Comparison of ENCODE assay signal across 8 cellular contexts in the genomic region with DNA sequence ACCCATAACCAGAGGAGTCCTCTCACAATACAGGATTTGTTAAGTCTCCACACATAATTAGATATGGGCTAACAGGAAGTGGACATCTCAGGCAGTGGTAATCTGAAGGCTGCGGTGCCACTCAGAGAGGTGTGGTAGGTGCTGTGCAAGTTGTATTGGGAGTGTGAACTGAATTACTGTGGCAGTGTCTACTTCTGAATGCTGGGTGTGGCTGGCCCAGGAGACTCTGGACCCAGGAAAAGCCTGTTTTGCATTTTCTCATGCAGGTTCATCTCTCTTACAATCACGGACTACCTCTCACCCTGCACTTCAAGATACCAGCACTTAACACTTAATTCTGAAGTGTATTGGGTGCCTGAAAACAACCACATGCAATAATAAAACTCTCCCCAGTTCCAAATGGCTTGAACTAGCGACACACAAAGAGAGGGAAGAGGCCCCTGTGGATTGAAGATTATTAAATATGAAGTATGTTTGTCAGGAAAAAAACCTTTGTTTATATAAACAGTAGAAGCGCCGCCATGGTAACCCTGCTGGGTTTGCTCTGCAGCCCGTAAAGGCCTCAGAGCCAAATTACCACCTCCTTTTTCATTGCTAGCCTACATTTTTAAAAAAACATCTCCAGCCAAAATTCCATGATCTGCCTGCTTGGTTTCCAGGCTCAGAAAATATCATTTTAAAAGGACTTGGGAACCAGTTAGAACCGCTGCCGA.
DNase-seq lines count a peak whose midpoint lies in the region.

No MANE protein-coding gene starts in this region.

- no peak overlapping the region for H3K4me2 ChIP-seq in neuronal stem cell (ENCODE audit: insufficient read depth, low read length, poor library complexity, severe bottlenecking)

- no peak overlapping the region for H2BK15ac ChIP-seq in neuronal stem cell (ENCODE audit: low read length)

- no peak overlapping the region for H4K8ac ChIP-seq in neuronal stem cell (ENCODE audit: low read depth, low read length)

- peaks cover 0 to 4% of the 10 kb centered on the region in 2 donors for H3K9me3 ChIP-seq in neuronal stem cell (replicated peaks in 1 of 2; ENCODE audit: control insufficient read depth in 2 of 2, insufficient read depth in 1 of 2, low read depth in 1 of 2, low read length in 2 of 2)

- peak overlapping the region in 3 of 5 donors; percentile 8 to 44 (median 10) for H3K4me3 Mint-ChIP-seq in immature natural killer cell

- H4K91ac ChIP-seq in neuronal stem cell (ENCODE audit: low read depth, low read length, poor library complexity): no peak overlapping the region

- no peak overlapping the region for H2AFZ ChIP-seq in neuronal stem cell (ENCODE audit: low read length)

- H3K27me3 Mint-ChIP-seq in immature natural killer cell (ENCODE audit: low read depth in 3 of 3): peaks cover 0 to 8% (median 6%) of the 10 kb centered on the region in 3 donors

- H2BK5ac ChIP-seq in neuronal stem cell (ENCODE audit: low read length): no peak overlapping the region

- no peak overlapping the region for H2BK12ac ChIP-seq in neuronal stem cell (ENCODE audit: low read length)

- peaks cover 4 to 11% (median 8%) of the 10 kb centered on the region in 3 donors for H3K36me3 Mint-ChIP-seq in immature natural killer cell

- H2BK120ac ChIP-seq in neuronal stem cell (ENCODE audit: low read depth, low read length): no peak overlapping the region

- H3K36me3 ChIP-seq in neuronal stem cell (replicated peaks in 1 of 2; ENCODE audit: control insufficient read depth in 2 of 2, insufficient read depth in 2 of 2, low read length in 2 of 2): no peaks in the 10 kb centered on the region

- no peak overlapping the region for H2AK5ac ChIP-seq in neuronal stem cell (ENCODE audit: low read depth, low read length)

- DNase-seq in LHCN-M2 (ENCODE audit: low read depth): peak; percentile 76
- peak in 1 of 3 donors; percentile 15 for DNase-seq in immature natural killer cell
- peak; percentile 25 for DNase-seq in superior temporal gyrus (ENCODE audit: extremely low spot score)
- no peak for DNase-seq in neuronal stem cell (ENCODE audit: low spot score)
- DNase-seq in T-helper 9 cell: no peak
- no peak for DNase-seq in T-helper 1 cell
- no peak for DNase-seq in NCI-H446 (lab: John Stamatoyannopoulos, UW)

- no peak overlapping the region for H3K4ac ChIP-seq in neuronal stem cell (ENCODE audit: low read length)

- H3K27ac Mint-ChIP-seq in immature natural killer cell: peak overlapping the region in 2 of 6 donors; percentile 27 to 47

- peaks cover 22 to 30% of the 10 kb centered on the region in 2 donors for H3K4me1 Mint-ChIP-seq in immature natural killer cell

- H3K27ac ChIP-seq in adipose tissue (ENCODE audit: low read depth, low read length): peak overlapping the region; percentile 3
- no peak overlapping the region for H3K27ac ChIP-seq in neuronal stem cell (replicated peaks; ENCODE audit: low read length)

- no peaks in the 10 kb centered on the region for H3K79me1 ChIP-seq in neuronal stem cell (ENCODE audit: low read depth, low read length)

- peaks cover 6 to 10% of the 10 kb centered on the region in 2 donors for H3K4me1 ChIP-seq in neuronal stem cell (ENCODE audit: control insufficient read depth in 2 of 2, insufficient read depth in 1 of 2, low read depth in 1 of 2, low read length in 2 of 2)

- no peak overlapping the region for H3K4me3 ChIP-seq in neuronal stem cell (ENCODE audit: low read length in 2 of 2)

- H3K9me3 Mint-ChIP-seq in immature natural killer cell: peaks cover 0 to 4% (median 0%) of the 10 kb centered on the region in 6 donors

- H3K27me3 ChIP-seq in neuronal stem cell (ENCODE audit: control insufficient read depth in 3 of 3, insufficient read depth in 3 of 3, low read depth in 1 of 3, low read length in 3 of 3): peaks cover 0 to 25% (median 21%) of the 10 kb centered on the region in 3 experiments

- no peak overlapping the region for H3K14ac ChIP-seq in neuronal stem cell (ENCODE audit: low read length)

- H3K18ac ChIP-seq in neuronal stem cell (ENCODE audit: low read length): no peak overlapping the region

- 41 to 47% (median 44%) methylated on average over 8 of the region's 8 CpGs for WGBS in adipose tissue, 3 donors
- no CpG with 5 or more reads among the region's 8 CpGs for WGBS in neuronal stem cell (ENCODE audit: extremely low coverage in 2 of 2, insufficient read length in 2 of 2, insufficient replicate concordance in 1 of 2), 2 donors

- H3K9ac ChIP-seq in neuronal stem cell (ENCODE audit: low read depth, low read length, poor library complexity): no peak overlapping the region

- no peak overlapping the region for H3K23ac ChIP-seq in neuronal stem cell (ENCODE audit: low read depth, low read length, poor library complexity)

Comparison
In these comparisons a context has a peak if more than half of its experiments do, and no peak if none do; other contexts are left out.
1. DNase-seq: peak in LHCN-M2 (single experiment) and superior temporal gyrus (single experiment); none in neuronal stem cell (single experiment), T-helper 9 cell (single experiment), T-helper 1 cell (0 of 5) and NCI-H446 (0 of 2).